In the genomic region with DNA sequence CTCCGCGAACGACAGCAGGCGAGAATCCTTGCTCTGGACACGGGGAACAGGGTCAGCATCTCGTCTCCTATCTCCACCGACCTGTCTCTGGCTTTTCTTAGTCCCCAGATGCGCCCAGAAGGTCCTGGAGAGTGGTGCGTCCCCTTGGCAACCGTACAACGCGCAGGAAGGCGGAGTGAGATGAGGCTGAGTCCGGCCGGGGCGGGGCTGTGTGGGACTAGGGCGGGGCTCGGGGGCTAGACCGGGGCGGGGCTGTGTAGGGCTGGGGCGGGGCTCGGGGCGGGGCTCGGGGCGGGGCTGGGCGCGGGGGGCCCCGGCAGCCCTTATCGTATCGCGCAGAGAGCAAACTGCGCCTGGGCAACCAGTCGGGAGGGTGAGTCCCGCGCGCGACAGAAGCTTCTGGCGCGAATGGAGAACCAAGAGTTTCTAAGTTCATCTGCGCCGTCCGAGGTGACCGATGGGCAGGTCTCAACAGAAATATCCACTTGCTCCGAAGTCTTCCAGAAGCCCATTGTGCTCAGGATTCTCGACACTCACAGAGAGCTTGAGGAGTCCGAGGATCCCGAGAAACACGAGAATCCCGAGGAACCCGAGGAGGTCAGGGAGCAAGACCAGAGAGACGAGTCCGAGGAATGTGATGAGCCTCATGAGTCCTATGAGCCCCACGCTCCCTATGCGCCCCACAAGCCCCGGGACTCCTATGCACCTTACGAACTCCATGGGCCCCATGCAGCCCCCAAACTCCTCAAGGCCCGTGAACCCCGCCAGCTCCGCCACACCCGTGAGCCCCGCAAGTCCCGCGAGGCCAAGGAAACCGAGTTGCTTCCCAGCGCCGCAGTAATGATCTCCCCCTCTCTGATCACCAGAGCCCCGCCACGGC, we compare ENCODE assay signal across 8 cellular contexts. TPM values are rescaled to one million over a fixed set of nuclear protein-coding genes. Genes with fewer than 3 reads are reported as not detected.
DNase-seq lines count a peak whose midpoint lies in the region; ATAC-seq and TF ChIP-seq lines count a peak whose summit lies in the region.

No MANE protein-coding gene starts in this region.

- no peak overlapping the region for H3K27ac ChIP-seq in lung (ENCODE audit: low read depth in 1 of 2, low read length in 1 of 2)

- no peaks in the 10 kb centered on the region for H3K36me3 Mint-ChIP-seq in activated CD4-positive, alpha-beta memory T cell treated with anti-CD3 and anti-CD28 coated beads for 36 hours

- peak overlapping the region; percentile 58 for H3K4me3 Mint-ChIP-seq in activated CD4-positive, alpha-beta memory T cell treated with anti-CD3 and anti-CD28 coated beads for 36 hours

- ATAC-seq in GM18873 (IDR thresholded peaks at IDR 0.05; ENCODE audit: low FRiP score, unreplicated experiment) (peak; percentile 79), HG03135 (IDR thresholded peaks at IDR 0.05; ENCODE audit: unreplicated experiment) (peak; percentile 98), lung (ENCODE audit: insufficient read depth, low FRiP score) (peak; percentile 99)

- TF ChIP-seq CTCF in AG04449 (IDR thresholded peaks at IDR 0.05; ENCODE audit: insufficient read depth, low read length, missing control alignments) (no peak), lung (IDR thresholded peaks at IDR 0.05; ENCODE audit: control extremely low read depth, extremely low read depth) (no peak)

- 3% methylated on average over 63 to 68 of the region's 68 CpGs for WGBS in lung, 2 donors

- CTCF ChIA-PET in AG04449 (lab: Yijun Ruan, JAX) = interaction anchor here (0.8 to 5.4 kb wide), 5 partner anchors 11 to 306 kb away, joined by 3 to 44 read pairs (median 4); no protein-coding TSS in a partner anchor
- CTCF ChIA-PET in activated CD4-positive, alpha-beta memory T cell treated with anti-CD3 and anti-CD28 coated beads for 36 hours (lab: Charles Lee) = interaction anchor here (0.9 kb wide), 1 partner anchor 306 kb away, joined by 5 read pairs; no protein-coding TSS in a partner anchor

- peaks cover 10% of the 10 kb centered on the region for H3K27me3 Mint-ChIP-seq in activated CD4-positive, alpha-beta memory T cell treated with anti-CD3 and anti-CD28 coated beads for 36 hours

- peaks cover 0 to 7% of the 10 kb centered on the region in 2 donors for H3K4me1 ChIP-seq in lung (ENCODE audit: control insufficient read depth in 2 of 2, insufficient read depth in 2 of 2, low read length in 2 of 2)

- H3K27me3 ChIP-seq in lung (ENCODE audit: control insufficient read depth, insufficient read depth) = no peaks in the 10 kb centered on the region

- H3K9me3 Mint-ChIP-seq in activated CD4-positive, alpha-beta memory T cell treated with anti-CD3 and anti-CD28 coated beads for 36 hours = no peaks in the 10 kb centered on the region

- H3K9me3 ChIP-seq in lung (ENCODE audit: control insufficient read depth in 2 of 2, insufficient read depth in 1 of 2, low read length in 1 of 2) = no peaks in the 10 kb centered on the region

- H3K4me1 Mint-ChIP-seq in activated CD4-positive, alpha-beta memory T cell treated with anti-CD3 and anti-CD28 coated beads for 36 hours (ENCODE audit: low read depth) = peaks cover 4% of the 10 kb centered on the region

- POLR2A ChIA-PET in AG04449 (lab: Yijun Ruan, JAX) = no interaction called here
- POLR2A ChIA-PET in activated CD4-positive, alpha-beta memory T cell treated with anti-CD3 and anti-CD28 coated beads for 36 hours (lab: Charles Lee) = interaction anchor here (1.2 kb wide), 2 partner anchors 23 to 62 kb away, joined by 3 to 4 read pairs; no protein-coding TSS in a partner anchor

- H3K4me3 ChIP-seq in AG04449 (ENCODE audit: low read depth, low read length) (peak overlapping the region; percentile 62), lung (peak overlapping the region; percentile 13)

- intact Hi-C loops in activated CD4-positive, alpha-beta memory T cell treated with anti-CD3 and anti-CD28 coated beads for 36 hours (cut with micrococcal nuclease) = loop anchor here (1.0 kb wide), 2 partner anchors 63 to 95 kb away; partner anchors contain the start of genes PPAT and SRP72

- no peak overlapping the region for H3K27ac Mint-ChIP-seq in activated CD4-positive, alpha-beta memory T cell treated with anti-CD3 and anti-CD28 coated beads for 36 hours

- DNase-seq in AG04449 (ENCODE audit: low read depth, low spot score) (no peak), NCI-H526 (lab: John Stamatoyannopoulos, UW) (peak; percentile 31 to 86), lung (ENCODE audit: low spot score) (peak; percentile 85)
- DNase-seq in activated CD4-positive, alpha-beta memory T cell treated with anti-CD3 and anti-CD28 coated beads for 36 hours = peak; percentile 90
- peak; percentile 64 for DNase-seq in effector CD4-positive, alpha-beta T cell
- DNase-seq in stimulated activated CD4-positive, alpha-beta T cell treated with anti-CD3 and anti-CD28 coated beads, Interleukin-4, amount 100 ng/mL, for 4 hours = peak; percentile 75 to 84

- no peaks in the 10 kb centered on the region for H3K36me3 ChIP-seq in lung (ENCODE audit: control insufficient read depth in 2 of 2, insufficient read depth in 2 of 2, low read length in 2 of 2)

RNA-seq across cellular contexts. Expression of gene ARL9, which starts 24.9 kb away (rescaled TPM):
- not detected for total RNA-seq in activated CD4-positive, alpha-beta memory T cell treated with anti-CD3 and anti-CD28 coated beads for 36 hours
- total RNA-seq in lung = not detected
- polyA plus RNA-seq in lung = under 1 TPM; 0.08 to 0.13 TPM
